ENCODE assay signal across 30 cellular contexts in genomic region chr6:149781715-149782114, GRCh38.
"Had no signal": no experiment of that assay in that cellular context is flagged by ENCODE, and none has a peak within 500 bp of the region (broad histone marks: within the 10 kb centered on the region; RNA-seq: fewer than 3 reads in every experiment).

No MANE protein-coding gene starts in this region.

- ATAC-seq: esophagus mucosa; gastrocnemius medialis; heart right ventricle; left colon; left ventricle myocardium superior; naive thymus-derived CD4-positive, alpha-beta T cell; stimulated activated effector memory CD8-positive, alpha-beta T cell treated with anti-CD3 and anti-CD28 coated beads, Interleukin-12 subunit alpha, Interleukin-12 subunit beta, amount 100 ng/mL, for 72 hours had no signal

- H3K27ac Mint-ChIP-seq: endodermal cell; naive thymus-derived CD4-positive, alpha-beta T cell; nephron; stimulated activated effector memory CD8-positive, alpha-beta T cell treated with anti-CD3 and anti-CD28 coated beads, Interleukin-12 subunit alpha, Interleukin-12 subunit beta, amount 100 ng/mL, for 72 hours; type B pancreatic cell had no signal

- H3K4me1 Mint-ChIP-seq: endodermal cell; nephron; stimulated activated effector memory CD8-positive, alpha-beta T cell treated with anti-CD3 and anti-CD28 coated beads, Interleukin-12 subunit alpha, Interleukin-12 subunit beta, amount 100 ng/mL, for 72 hours had no signal

- H3K36me3 ChIP-seq: gastrocnemius medialis, prostate gland, right atrium auricular region had no signal

- H3K27ac ChIP-seq: dorsolateral prefrontal cortex, epithelial cell of prostate, gastrocnemius medialis, heart right ventricle, prostate gland, right atrium auricular region, sigmoid colon, tibial artery had no signal

- DNase-seq: dorsolateral prefrontal cortex; effector CD8-positive, alpha-beta T cell; endodermal cell; foreskin fibroblast; gastrocnemius medialis; heart right ventricle; hippocampal formation; islet precursor cell; kidney glomerular epithelial cell; left colon; left ventricle myocardium superior; mammary epithelial cell; mesendoderm; midbrain; naive thymus-derived CD4-positive, alpha-beta T cell; nucleus accumbens; sigmoid colon; stimulated activated CD4-positive, alpha-beta T cell treated with anti-CD3 and anti-CD28 coated beads, Interleukin-2, amount 100 ng/mL, for 24 hours; stimulated activated CD4-positive, alpha-beta T cell treated with anti-CD3 and anti-CD28 coated beads, Interleukin-4, amount 100 ng/mL, for 24 hours; stimulated activated naive CD4-positive, alpha-beta T cell treated with Interleukin-2 at 50 U/mL for 16 hours; substantia nigra; testis; tibial artery had no signal

- H3K4me3 ChIP-seq: dorsolateral prefrontal cortex, gastrocnemius medialis, heart right ventricle, prostate gland, right atrium auricular region, sigmoid colon, testis, tibial artery had no signal

- H3K4me3 Mint-ChIP-seq: endodermal cell; naive thymus-derived CD4-positive, alpha-beta T cell; nephron; stimulated activated effector memory CD8-positive, alpha-beta T cell treated with anti-CD3 and anti-CD28 coated beads, Interleukin-12 subunit alpha, Interleukin-12 subunit beta, amount 100 ng/mL, for 72 hours; type B pancreatic cell had no signal

- H3K27me3 Mint-ChIP-seq: naive thymus-derived CD4-positive, alpha-beta T cell; type B pancreatic cell had no signal

- H3K9me3 ChIP-seq: gastrocnemius medialis, heart right ventricle, prostate gland, right atrium auricular region, sigmoid colon, testis, tibial artery had no signal

- H3K4me1 ChIP-seq: gastrocnemius medialis, prostate gland, right atrium auricular region, sigmoid colon, tibial artery had no signal

- H3K9me3 Mint-ChIP-seq: naive thymus-derived CD4-positive, alpha-beta T cell; nephron; stimulated activated effector memory CD8-positive, alpha-beta T cell treated with anti-CD3 and anti-CD28 coated beads, Interleukin-12 subunit alpha, Interleukin-12 subunit beta, amount 100 ng/mL, for 72 hours; type B pancreatic cell had no signal

- H3K27me3 ChIP-seq: dorsolateral prefrontal cortex, gastrocnemius medialis, heart right ventricle, right atrium auricular region, sigmoid colon, testis, tibial artery had no signal
